Comparison of ENCODE assay signal across 1 cellular context in genomic region chr2:101064868-101065549, GRCh38.
A peak's percentile ranks its signal among the peaks of the same experiment; 100 is the strongest.
TF ChIP-seq lines count a peak whose summit lies in the region.

No MANE protein-coding gene starts in this region.

TF ChIP-seq in HepG2, 621 proteins besides CTCF, POLR2A, EP300 and RAD21 (continued from another document and continues in another):
- TF ChIP-seq ZBED4 (CRISPR knock-in tag; IDR thresholded peaks at IDR 0.05; ENCODE audit: borderline replicate concordance) (no peak), ZBTB10 (CRISPR knock-in tag; IDR thresholded peaks at IDR 0.05; ENCODE audit: borderline replicate concordance) (no peak), HNRNPUL1 (IDR thresholded peaks at IDR 0.05; ENCODE audit: low read depth, low read length) (no peak), U2AF2 (IDR thresholded peaks at IDR 0.05; ENCODE audit: low read depth, low read length) (no peak), HDAC2 (CRISPR knock-in tag; IDR thresholded peaks at IDR 0.05) (peak; percentile 91), RELA (CRISPR knock-in tag; IDR thresholded peaks at IDR 0.05) (0 out of 2 replicates have a peak, but pooled peaks have one; percentile 60), ZNF574 (CRISPR knock-in tag; IDR thresholded peaks at IDR 0.05) (no peak), ZNF33B (CRISPR knock-in tag; IDR thresholded peaks at IDR 0.05) (no peak), KAT2B (IDR thresholded peaks at IDR 0.05; ENCODE audit: borderline replicate concordance, low read depth, low read length) (no peak), RFX1 (IDR thresholded peaks at IDR 0.05) (no peak), FLYWCH1 (CRISPR knock-in tag; IDR thresholded peaks at IDR 0.05) (no peak), SIX4 (CRISPR knock-in tag; IDR thresholded peaks at IDR 0.05) (no peak; the same call in none of the 2 replicates), CC2D1A (CRISPR knock-in tag; IDR thresholded peaks at IDR 0.05) (0 out of 2 replicates have a peak, but pooled peaks have one; percentile 59), MLX (CRISPR knock-in tag; IDR thresholded peaks at IDR 0.05) (no peak; the same call in 1 of the 2 replicates), ZNF446 (CRISPR knock-in tag; IDR thresholded peaks at IDR 0.05) (no peak), NRL (CRISPR knock-in tag; IDR thresholded peaks at IDR 0.05; ENCODE audit: borderline replicate concordance) (no peak), ZNF292 (CRISPR knock-in tag; IDR thresholded peaks at IDR 0.05; ENCODE audit: borderline replicate concordance, low read depth) (peak; percentile 91; the same call in 1 of the 2 replicates), ZMAT5 (CRISPR knock-in tag; IDR thresholded peaks at IDR 0.05; ENCODE audit: borderline replicate concordance, low read depth) (no peak), PITX1 (CRISPR knock-in tag; IDR thresholded peaks at IDR 0.05) (peak; percentile 82), CEBPG (CRISPR knock-in tag; IDR thresholded peaks at IDR 0.05) (peak; percentile 65), MIER3 (CRISPR knock-in tag; IDR thresholded peaks at IDR 0.05; ENCODE audit: borderline replicate concordance) (peak; percentile 41; the same call in 1 of the 2 replicates), ZNF333 (CRISPR knock-in tag; IDR thresholded peaks at IDR 0.05; ENCODE audit: borderline replicate concordance) (no peak), PTBP1 (IDR thresholded peaks at IDR 0.05; ENCODE audit: low read depth, low read length, poor library complexity, severe bottlenecking) (no peak), ATF7-NPFF (CRISPR knock-in tag; IDR thresholded peaks at IDR 0.05; ENCODE audit: low read depth) (no peak), BCLAF1 (IDR thresholded peaks at IDR 0.05) (no peak), NBN (conservative IDR thresholded peaks at IDR 0.05) (no peak), ZNF816 (CRISPR knock-in tag; IDR thresholded peaks at IDR 0.05; ENCODE audit: borderline replicate concordance) (peak; percentile 71; the same call in 1 of the 2 replicates), ZBTB25 (CRISPR knock-in tag; IDR thresholded peaks at IDR 0.05) (no peak; the same call in 1 of the 2 replicates), HNRNPK (IDR thresholded peaks at IDR 0.05; ENCODE audit: low read depth, low read length, poor library complexity, severe bottlenecking) (no peak), SRSF4 (IDR thresholded peaks at IDR 0.05; ENCODE audit: low read depth, low read length, poor library complexity, severe bottlenecking) (no peak), DMTF1 (CRISPR knock-in tag; IDR thresholded peaks at IDR 0.05) (no peak), ZBTB33 (CRISPR knock-in tag; IDR thresholded peaks at IDR 0.05) (0 out of 2 replicates have a peak, but pooled peaks have one; percentile 8), ZNF761 (CRISPR knock-in tag; conservative IDR thresholded peaks at IDR 0.05) (no peak), ZNF747 (CRISPR knock-in tag; IDR thresholded peaks at IDR 0.05; ENCODE audit: borderline replicate concordance) (no peak), MIER2 (CRISPR knock-in tag; IDR thresholded peaks at IDR 0.05) (peak; percentile 62; the same call in 1 of the 2 replicates), MED8 (CRISPR knock-in tag; IDR thresholded peaks at IDR 0.05; ENCODE audit: insufficient replicate concordance) (no peak), CREB1 (IDR thresholded peaks at IDR 0.05) (peak; percentile 57; the same call in 1 of the 2 replicates), CREB1 (CRISPR knock-in tag; IDR thresholded peaks at IDR 0.05) (peak; percentile 82), SOX6 (IDR thresholded peaks at IDR 0.05) (no peak), SOX6 (CRISPR knock-in tag; IDR thresholded peaks at IDR 0.05) (peak; percentile 97), KMT2B (CRISPR knock-in tag; IDR thresholded peaks at IDR 0.05) (peak; percentile 53; the same call in 1 of the 2 replicates), ZFYVE20 (CRISPR knock-in tag; IDR thresholded peaks at IDR 0.05; ENCODE audit: borderline replicate concordance, low read depth) (no peak), DR1 (CRISPR knock-in tag; IDR thresholded peaks at IDR 0.05) (no peak), SETDB1 (CRISPR knock-in tag; IDR thresholded peaks at IDR 0.05; ENCODE audit: borderline replicate concordance) (no peak), JDP2 (CRISPR knock-in tag; IDR thresholded peaks at IDR 0.05; ENCODE audit: borderline replicate concordance) (no peak), HOXD1 (CRISPR knock-in tag; IDR thresholded peaks at IDR 0.05) (no peak), KDM3A (CRISPR knock-in tag; IDR thresholded peaks at IDR 0.05; ENCODE audit: low read depth) (no peak), BRCA1 (CRISPR knock-in tag; IDR thresholded peaks at IDR 0.05) (no peak)
